16 cellular contexts compared by ENCODE assay signal in the genomic region with DNA sequence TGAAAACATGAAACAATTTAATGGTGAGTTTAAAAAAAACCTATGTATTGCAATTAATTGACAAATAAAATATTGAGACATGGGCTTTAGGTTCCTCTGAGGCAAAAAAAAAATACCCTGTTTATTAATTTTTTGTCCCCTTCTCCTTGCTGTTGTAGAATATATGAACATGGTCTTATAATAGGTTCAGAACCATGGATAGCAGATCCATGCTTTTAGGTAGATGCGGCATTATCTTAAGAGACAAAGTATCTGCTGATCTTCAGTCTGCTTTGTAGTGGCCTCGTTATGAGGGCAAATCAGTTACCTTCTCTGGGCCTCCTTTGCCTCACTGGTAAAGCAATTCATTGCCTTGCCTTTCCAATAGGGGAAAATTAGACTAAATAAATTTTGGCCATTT.
A peak's percentile ranks its signal among the peaks of the same experiment; 100 is the strongest.
DNase-seq lines count a peak whose midpoint lies in the region; ATAC-seq and TF ChIP-seq lines count a peak whose summit lies in the region.
"Had no signal": no experiment of that assay in that cellular context is flagged by ENCODE, and none has a peak within 500 bp of the region (broad histone marks: within the 10 kb centered on the region; RNA-seq: fewer than 3 reads in every experiment).

No MANE protein-coding gene starts in this region.

- 58% methylated on average over 2 of the region's 2 CpGs for WGBS in hepatocyte (ENCODE audit: low lambda C conversion rate, missing lambda C conversion rate)
- WGBS in transverse colon (ENCODE audit: low coverage in 1 of 2), 2 donors, result 58 to 70% methylated on average over 2 of the region's 2 CpGs

- no peaks in the 10 kb centered on the region for H3K36me3 Mint-ChIP-seq in CD8-positive, alpha-beta T cell
- H3K36me3 Mint-ChIP-seq: T-cell had no signal

- intact Hi-C loops in transverse colon (cut with DNase I; ENCODE audit: low total_unique reads), result no loop called here
- intact Hi-C loops in CD8-positive, alpha-beta T cell (cut with DNase I, micrococcal nuclease), result no loop called here

- no peaks in the 10 kb centered on the region for H3K4me1 Mint-ChIP-seq in CD8-positive, alpha-beta T cell (ENCODE audit: low read depth)
- H3K4me1 Mint-ChIP-seq: T-cell had no signal

- H3K27me3 ChIP-seq in hepatocyte, result no peaks in the 10 kb centered on the region
- no peaks in the 10 kb centered on the region for H3K27me3 ChIP-seq in transverse colon
- no peaks in the 10 kb centered on the region for H3K27me3 ChIP-seq in CD8-positive, alpha-beta T cell (ENCODE audit: insufficient read depth, low read length)

- no peak overlapping the region for H2AFZ ChIP-seq in hepatocyte

- H3K27me3 Mint-ChIP-seq in CD8-positive, alpha-beta T cell (ENCODE audit: low read depth), result no peaks in the 10 kb centered on the region
- H3K27me3 Mint-ChIP-seq: T-cell had no signal

- TF ChIP-seq CTCF in hepatocyte (IDR thresholded peaks at IDR 0.05; ENCODE audit: poor library complexity) (no peak), transverse colon (IDR thresholded peaks at IDR 0.05) (no peak)
- TF ChIP-seq CTCF in CD8-positive, alpha-beta T cell (IDR thresholded peaks at IDR 0.05), result no peak

- no peaks in the 10 kb centered on the region for H3K9me2 ChIP-seq in hepatocyte (replicated peaks; ENCODE audit: insufficient read depth)

- no peak overlapping the region for H3K4me3 ChIP-seq in hepatocyte
- H3K4me3 ChIP-seq in transverse colon, result no peak overlapping the region
- H3K4me3 ChIP-seq in CD8-positive, alpha-beta T cell (ENCODE audit: low read depth, low read length), result no peak overlapping the region

- H3K4me3 Mint-ChIP-seq in CD8-positive, alpha-beta T cell, result no peak overlapping the region
- H3K4me3 Mint-ChIP-seq: T-cell had no signal

- no peak overlapping the region for H3K4me2 ChIP-seq in hepatocyte

- no peaks in the 10 kb centered on the region for H3K79me2 ChIP-seq in hepatocyte

- POLR2A ChIA-PET in CD8-positive, alpha-beta T cell (lab: Charles Lee), result no interaction called here

- ATAC-seq in CD8-positive, alpha-beta T cell, result no peak
- ATAC-seq: T-cell had no signal

- H3K36me3 ChIP-seq in hepatocyte (replicated peaks; ENCODE audit: insufficient read depth, low read depth), result no peaks in the 10 kb centered on the region
- H3K36me3 ChIP-seq in transverse colon, result no peaks in the 10 kb centered on the region
- H3K36me3 ChIP-seq in CD8-positive, alpha-beta T cell (ENCODE audit: insufficient read depth, low read length), result no peaks in the 10 kb centered on the region

- H3K4me1 ChIP-seq in hepatocyte (ENCODE audit: insufficient read depth) (no peaks in the 10 kb centered on the region), transverse colon (no peaks in the 10 kb centered on the region)
- no peaks in the 10 kb centered on the region for H3K4me1 ChIP-seq in CD8-positive, alpha-beta T cell (ENCODE audit: insufficient read depth, low read length)
- H3K4me1 ChIP-seq: Caco-2 had no signal

- no peak for TF ChIP-seq EP300 in transverse colon (IDR thresholded peaks at IDR 0.05; ENCODE audit: low read depth)

- H3K9me3 Mint-ChIP-seq in CD8-positive, alpha-beta T cell, result peaks cover 12% of the 10 kb centered on the region

- H3K27ac Mint-ChIP-seq in CD8-positive, alpha-beta T cell, result no peak overlapping the region
- H3K27ac Mint-ChIP-seq: T-cell had no signal

- in situ Hi-C loops in transverse colon (cut with MboI; ENCODE audit: low pct_ligation_motif_present in 1 of 4, low pct_unique_long_range_greater_than_20kb in 1 of 4, low sequenced_read_pairs in 3 of 4), result no loop called here

- DNase-seq in H4 (ENCODE audit: low spot score), result peak; percentile 3
- DNase-seq in hepatocyte (ENCODE audit: low spot score), result peak; percentile 10
- peak; percentile 13 for DNase-seq in renal cortical epithelial cell (ENCODE audit: low read depth)
- DNase-seq in transverse colon, result no peak
- no peak for DNase-seq in NCI-H146 treated with DMSO at 0.1 percent for 48 hours (lab: John Stamatoyannopoulos, UW; ENCODE audit: unreplicated experiment)
- DNase-seq in CD8-positive, alpha-beta T cell, result no peak
- DNase-seq: Caco-2, HCEC 1CT, KBM-7, NCI-H1105, NCI-H1930, NCI-H2171 treated with DMSO at 0.1 percent for 48 hours, T-cell had no signal

- H3K9me3 ChIP-seq in hepatocyte (ENCODE audit: low read depth), result no peaks in the 10 kb centered on the region
- no peaks in the 10 kb centered on the region for H3K9me3 ChIP-seq in transverse colon
- H3K9me3 ChIP-seq in CD8-positive, alpha-beta T cell (ENCODE audit: low read length), result peaks cover 3% of the 10 kb centered on the region
- H3K9me3 ChIP-seq: Caco-2 had no signal

- no peaks in the 10 kb centered on the region for H4K20me1 ChIP-seq in hepatocyte (ENCODE audit: insufficient read depth, poor library complexity, severe bottlenecking)

- no peak for TF ChIP-seq POLR2A in transverse colon (IDR thresholded peaks at IDR 0.05)

- no peak overlapping the region for H3K27ac ChIP-seq in hepatocyte
- H3K27ac ChIP-seq in transverse colon, result no peak overlapping the region
- no peak overlapping the region for H3K27ac ChIP-seq in CD8-positive, alpha-beta T cell (ENCODE audit: low read depth, low read length)
- H3K27ac ChIP-seq: C4-2B, HL-60 had no signal

- CTCF ChIA-PET in CD8-positive, alpha-beta T cell (lab: Charles Lee), result no interaction called here

TF ChIP-seq in PFSK-1, 5 proteins besides CTCF, POLR2A, EP300 and RAD21:
- no peak for TF ChIP-seq SIN3A (IDR thresholded peaks at IDR 0.05; ENCODE audit: borderline replicate concordance, insufficient read depth, low read length)
- TF ChIP-seq, protein P1, sequence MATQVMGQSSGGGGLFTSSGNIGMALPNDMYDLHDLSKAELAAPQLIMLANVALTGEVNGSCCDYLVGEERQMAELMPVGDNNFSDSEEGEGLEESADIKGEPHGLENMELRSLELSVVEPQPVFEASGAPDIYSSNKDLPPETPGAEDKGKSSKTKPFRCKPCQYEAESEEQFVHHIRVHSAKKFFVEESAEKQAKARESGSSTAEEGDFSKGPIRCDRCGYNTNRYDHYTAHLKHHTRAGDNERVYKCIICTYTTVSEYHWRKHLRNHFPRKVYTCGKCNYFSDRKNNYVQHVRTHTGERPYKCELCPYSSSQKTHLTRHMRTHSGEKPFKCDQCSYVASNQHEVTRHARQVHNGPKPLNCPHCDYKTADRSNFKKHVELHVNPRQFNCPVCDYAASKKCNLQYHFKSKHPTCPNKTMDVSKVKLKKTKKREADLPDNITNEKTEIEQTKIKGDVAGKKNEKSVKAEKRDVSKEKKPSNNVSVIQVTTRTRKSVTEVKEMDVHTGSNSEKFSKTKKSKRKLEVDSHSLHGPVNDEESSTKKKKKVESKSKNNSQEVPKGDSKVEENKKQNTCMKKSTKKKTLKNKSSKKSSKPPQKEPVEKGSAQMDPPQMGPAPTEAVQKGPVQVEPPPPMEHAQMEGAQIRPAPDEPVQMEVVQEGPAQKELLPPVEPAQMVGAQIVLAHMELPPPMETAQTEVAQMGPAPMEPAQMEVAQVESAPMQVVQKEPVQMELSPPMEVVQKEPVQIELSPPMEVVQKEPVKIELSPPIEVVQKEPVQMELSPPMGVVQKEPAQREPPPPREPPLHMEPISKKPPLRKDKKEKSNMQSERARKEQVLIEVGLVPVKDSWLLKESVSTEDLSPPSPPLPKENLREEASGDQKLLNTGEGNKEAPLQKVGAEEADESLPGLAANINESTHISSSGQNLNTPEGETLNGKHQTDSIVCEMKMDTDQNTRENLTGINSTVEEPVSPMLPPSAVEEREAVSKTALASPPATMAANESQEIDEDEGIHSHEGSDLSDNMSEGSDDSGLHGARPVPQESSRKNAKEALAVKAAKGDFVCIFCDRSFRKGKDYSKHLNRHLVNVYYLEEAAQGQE (IDR thresholded peaks at IDR 0.05; ENCODE audit: insufficient read depth in 1 of 2, low read depth in 2 of 2, low read length in 2 of 2), result peak; percentile 60 to 87; a peak in 3 of 4 replicates

Comparison
In these comparisons a context has a peak if more than half of its experiments do, and no peak if none do; other contexts are left out.
1. DNase-seq: peak in H4 (single experiment), hepatocyte (single experiment) and renal cortical epithelial cell (single experiment); none in transverse colon (single experiment), NCI-H146 treated with DMSO at 0.1 percent for 48 hours (single experiment) and CD8-positive, alpha-beta T cell (0 of 7).